In the genomic region with DNA sequence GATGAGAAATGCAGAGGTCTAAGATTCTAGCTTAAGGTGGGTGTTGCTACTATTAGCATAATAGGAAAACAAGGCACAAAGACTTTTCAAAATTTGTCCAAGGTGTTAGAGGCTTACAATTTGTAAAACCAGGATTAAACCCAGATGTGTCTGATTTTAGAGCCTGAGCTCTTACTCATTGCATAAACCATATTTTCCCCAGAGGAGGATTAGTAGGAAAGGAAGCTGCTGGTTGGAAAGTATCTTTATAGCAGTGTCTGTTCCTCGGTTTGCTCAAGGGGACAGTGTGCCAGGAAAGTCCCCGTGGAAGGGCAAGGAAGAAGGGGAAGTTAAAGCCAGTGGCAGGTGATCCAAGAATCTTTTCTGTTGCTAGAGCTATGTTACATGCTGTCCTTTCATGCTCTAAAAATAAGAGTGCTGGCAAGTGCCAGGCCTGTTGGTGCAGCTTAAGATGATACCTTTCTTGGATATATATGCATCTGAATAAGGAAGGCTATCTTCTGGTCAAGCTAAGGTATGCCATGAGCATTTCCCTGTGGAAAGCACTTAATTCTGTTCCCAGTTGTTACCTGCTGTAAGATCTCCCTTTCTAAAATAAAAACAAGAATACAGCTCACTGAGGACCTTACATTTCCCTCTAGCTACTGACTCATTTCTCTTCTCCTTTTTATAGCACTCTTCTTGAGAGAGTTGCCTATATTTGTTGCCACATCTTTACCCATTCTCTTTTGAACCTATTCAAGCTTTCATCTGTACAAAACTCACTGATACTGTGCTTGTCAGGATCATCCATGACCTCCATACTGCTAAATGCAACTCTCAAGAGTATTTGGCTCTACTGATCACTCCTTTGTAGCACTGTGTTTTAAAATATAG, we compare ENCODE assay signal across 9 cellular contexts. TPM values are rescaled to one million over a fixed set of nuclear protein-coding genes. Genes with fewer than 3 reads are reported as not detected.
A peak's percentile ranks its signal among the peaks of the same experiment; 100 is the strongest.
DNase-seq lines count a peak whose midpoint lies in the region; ATAC-seq lines count a peak whose summit lies in the region.
"Had no signal": no experiment of that assay in that cellular context is flagged by ENCODE, and none has a peak within 500 bp of the region (broad histone marks: within the 10 kb centered on the region; RNA-seq: fewer than 3 reads in every experiment).

No MANE protein-coding gene starts in this region.

- H3K27ac Mint-ChIP-seq in stimulated activated naive CD8-positive, alpha-beta T cell treated with anti-CD3 and anti-CD28 coated beads, Interleukin-15, Interleukin-2, amounts not matched to agents 100 ng/mL and 50 ng/mL, for 24 hours: peak overlapping the region; percentile 57
- no peak overlapping the region for H3K27ac Mint-ChIP-seq in T-helper 17 cell

- H3K9me3 ChIP-seq in T-helper 17 cell (ENCODE audit: control insufficient read depth, low read length, poor library complexity, severe bottlenecking): no peaks in the 10 kb centered on the region
- H3K9me3 ChIP-seq: esophagus squamous epithelium had no signal

- H3K36me3 Mint-ChIP-seq in activated T-cell treated with anti-CD3 and anti-CD28 coated beads, Interleukin-2, amount 50 U/mL, for 4 hours (ENCODE audit: insufficient read depth): no peaks in the 10 kb centered on the region
- H3K36me3 Mint-ChIP-seq in stimulated activated naive CD8-positive, alpha-beta T cell treated with anti-CD3 and anti-CD28 coated beads, Interleukin-15, Interleukin-2, amounts not matched to agents 100 ng/mL and 50 ng/mL, for 24 hours (ENCODE audit: low read depth): no peaks in the 10 kb centered on the region
- no peaks in the 10 kb centered on the region for H3K36me3 Mint-ChIP-seq in T-helper 17 cell (ENCODE audit: low read depth)

- no peak overlapping the region for H3K4me3 Mint-ChIP-seq in activated T-cell treated with anti-CD3 and anti-CD28 coated beads, Interleukin-2, amount 50 U/mL, for 4 hours
- no peak overlapping the region for H3K4me3 Mint-ChIP-seq in stimulated activated naive CD8-positive, alpha-beta T cell treated with anti-CD3 and anti-CD28 coated beads, Interleukin-15, Interleukin-2, amounts not matched to agents 100 ng/mL and 50 ng/mL, for 24 hours
- H3K4me3 Mint-ChIP-seq in T-helper 17 cell: no peak overlapping the region

- no peaks in the 10 kb centered on the region for H3K9me3 Mint-ChIP-seq in activated T-cell treated with anti-CD3 and anti-CD28 coated beads, Interleukin-2, amount 50 U/mL, for 4 hours
- H3K9me3 Mint-ChIP-seq in stimulated activated naive CD8-positive, alpha-beta T cell treated with anti-CD3 and anti-CD28 coated beads, Interleukin-15, Interleukin-2, amounts not matched to agents 100 ng/mL and 50 ng/mL, for 24 hours: peaks cover 4% of the 10 kb centered on the region

- no peak for DNase-seq in activated T-cell treated with anti-CD3 and anti-CD28 coated beads, Interleukin-2, amount 50 U/mL, for 4 hours
- DNase-seq in activated T-cell treated with anti-CD3 and anti-CD28 coated beads, Interleukin-2, amount 50 U/mL, for 48 hours: no peak
- DNase-seq in SIG-M5 treated with dmso at 0.1 percent for 504 hours (lab: John Stamatoyannopoulos, UW; ENCODE audit: unreplicated experiment) (peak; percentile 69), T-helper 17 cell (no peak)
- DNase-seq in effector CD8-positive, alpha-beta T cell (lab: John Stamatoyannopoulos, UW): no peak
- DNase-seq: esophagus squamous epithelium had no signal

- no peaks in the 10 kb centered on the region for H3K27me3 Mint-ChIP-seq in activated T-cell treated with anti-CD3 and anti-CD28 coated beads, Interleukin-2, amount 50 U/mL, for 4 hours (ENCODE audit: low read depth)
- H3K27me3 Mint-ChIP-seq in stimulated activated naive CD8-positive, alpha-beta T cell treated with anti-CD3 and anti-CD28 coated beads, Interleukin-15, Interleukin-2, amounts not matched to agents 100 ng/mL and 50 ng/mL, for 24 hours: peaks cover 4% of the 10 kb centered on the region
- H3K27me3 Mint-ChIP-seq in T-helper 17 cell: no peaks in the 10 kb centered on the region

- peak; percentile 52 to 66 for ATAC-seq in activated T-cell treated with anti-CD3 and anti-CD28 coated beads, Interleukin-2, amount 50 U/mL, for 4 hours
- ATAC-seq in HG02798 (IDR thresholded peaks at IDR 0.05; ENCODE audit: poor library complexity, unreplicated experiment) (peak; percentile 59), GM21526 (IDR thresholded peaks at IDR 0.05; ENCODE audit: low FRiP score, unreplicated experiment) (no peak), T-helper 17 cell (no peak)

- peaks cover 18% of the 10 kb centered on the region for H3K4me1 Mint-ChIP-seq in activated T-cell treated with anti-CD3 and anti-CD28 coated beads, Interleukin-2, amount 50 U/mL, for 4 hours (ENCODE audit: low read depth)
- peaks cover 33% of the 10 kb centered on the region for H3K4me1 Mint-ChIP-seq in stimulated activated naive CD8-positive, alpha-beta T cell treated with anti-CD3 and anti-CD28 coated beads, Interleukin-15, Interleukin-2, amounts not matched to agents 100 ng/mL and 50 ng/mL, for 24 hours (ENCODE audit: low read depth)
- H3K4me1 Mint-ChIP-seq in T-helper 17 cell: peaks cover 12% of the 10 kb centered on the region

RNA-seq across cellular contexts. Expression of gene PDCD1LG2, which starts 8.0 kb away (rescaled TPM):
- total RNA-seq in activated T-cell treated with anti-CD3 and anti-CD28 coated beads, Interleukin-2, amount 50 U/mL, for 4 hours: under 1 TPM in 2 of 3 donors, not detected in 1; 0.11 to 0.60 TPM
- total RNA-seq in T-helper 17 cell: 1 to 10 TPM in 1 of 2 donors, under 1 TPM in 1; 0.50 to 1.1 TPM

Comparison
In these comparisons a context has a peak if more than half of its experiments do, and no peak if none do; other contexts are left out.
1. ATAC-seq: peak in activated T-cell treated with anti-CD3 and anti-CD28 coated beads, Interleukin-2, amount 50 U/mL, for 4 hours (2 of 2) and HG02798 (single experiment); none in GM21526 (single experiment) and T-helper 17 cell (single experiment).